In genomic region chr2:230877737-230878598, GRCh38 we compare ENCODE assay signal across 9 cellular contexts. TPM values are rescaled to one million over a fixed set of nuclear protein-coding genes. Genes with fewer than 3 reads are reported as not detected.
A peak's percentile ranks its signal among the peaks of the same experiment; 100 is the strongest.
DNase-seq lines count a peak whose midpoint lies in the region; ATAC-seq, FAIRE-seq and TF ChIP-seq lines count a peak whose summit lies in the region.
"Had no signal": no experiment of that assay in that cellular context is flagged by ENCODE, and none has a peak within 500 bp of the region (broad histone marks: within the 10 kb centered on the region; RNA-seq: fewer than 3 reads in every experiment).

No MANE protein-coding gene starts in this region.

- H3K79me2 ChIP-seq in OCI-LY1 (ENCODE audit: insufficient read depth, low read length) = no peaks in the 10 kb centered on the region

- no peak overlapping the region for H3K14ac ChIP-seq in mesenchymal stem cell (ENCODE audit: low read length in 2 of 2)

- no peak overlapping the region for H2BK5ac ChIP-seq in mesenchymal stem cell (ENCODE audit: low read depth, low read length, poor library complexity, severe bottlenecking)

- DNase-seq in GM12891 (ENCODE audit: insufficient read length, low spot score) (no peak), mesenchymal stem cell (no peak), ACHN (no peak)
- peak; percentile 56 to 59 for DNase-seq in stimulated activated CD8-positive, alpha-beta memory T cell treated with anti-CD3 and anti-CD28 coated beads, Interleukin-15, amount 100 ng/mL, for 4 hours (ENCODE audit: low read depth in 2 of 2)
- no peak for DNase-seq in stimulated activated CD4-positive, alpha-beta T cell treated with anti-CD3 and anti-CD28 coated beads, Interleukin-2, amount 100 ng/mL, for 24 hours

- TF ChIP-seq POLR2A in GM12891 (IDR thresholded peaks at IDR 0.05; ENCODE audit: low read depth, low read length) (no peak), gastroesophageal sphincter (IDR thresholded peaks at IDR 0.05) (no peak)

- in situ Hi-C loops in ACHN (cut with HindIII; ENCODE audit: low pct_ligation_motif_present, low pct_unique_long_range_greater_than_20kb, low sequenced_read_pairs) = no loop called here

- no peak overlapping the region for H2BK12ac ChIP-seq in mesenchymal stem cell (ENCODE audit: low read length in 2 of 2)

- no peaks in the 10 kb centered on the region for H3F3A ChIP-seq in OCI-LY1 (ENCODE audit: insufficient read depth, low read length)

- H4K8ac ChIP-seq in mesenchymal stem cell (ENCODE audit: low read length) = no peak overlapping the region

- H3K36me3 ChIP-seq in OCI-LY1 (ENCODE audit: insufficient read depth, low read length) = no peaks in the 10 kb centered on the region
- H3K36me3 ChIP-seq in mesenchymal stem cell (ENCODE audit: control insufficient read depth in 1 of 2, insufficient read depth in 2 of 2, low read depth in 1 of 2, low read length in 2 of 2) = peaks cover 0 to 76% of the 10 kb centered on the region in 2 experiments
- H3K36me3 ChIP-seq in gastroesophageal sphincter = peaks cover 0 to 60% of the 10 kb centered on the region in 2 donors

- WGBS in mesenchymal stem cell = 89% methylated on average over 19 of the region's 20 CpGs
- 62% methylated on average over 8 of the region's 20 CpGs; no CpG with 5 or more reads in 1 of the 2 donors for WGBS in gastroesophageal sphincter (ENCODE audit: low coverage in 1 of 2), 2 donors

- peak overlapping the region; percentile 24 for H3K4me3 ChIP-seq in OCI-LY1 (ENCODE audit: low read depth, low read length, poor library complexity, severe bottlenecking)
- H3K4me3 ChIP-seq in mesenchymal stem cell (ENCODE audit: insufficient read depth in 1 of 2, low read depth in 1 of 2, low read length in 2 of 2) = no peak overlapping the region
- H3K4me3 ChIP-seq in gastroesophageal sphincter = no peak overlapping the region

- H4K91ac ChIP-seq in mesenchymal stem cell (ENCODE audit: low read length) = no peak overlapping the region

- FAIRE-seq in GM12891 (lab: Jason Lieb, UNC) = no peak

- no peak for ATAC-seq in gastroesophageal sphincter

- H3K4me2 ChIP-seq in OCI-LY1 (ENCODE audit: low read length) (peak overlapping the region; percentile 45; the same call in 1 of the 2 replicates), mesenchymal stem cell (ENCODE audit: low read length, poor library complexity, severe bottlenecking) (no peak overlapping the region)

- peaks cover 22% of the 10 kb centered on the region for H3K4me1 ChIP-seq in OCI-LY1 (ENCODE audit: insufficient read depth, low read length, severe bottlenecking)
- H3K4me1 ChIP-seq in mesenchymal stem cell (ENCODE audit: control insufficient read depth, insufficient read depth, low read depth, low read length) = peaks cover 29% of the 10 kb centered on the region
- H3K4me1 ChIP-seq in gastroesophageal sphincter = peaks cover 0 to 12% (median 0%) of the 10 kb centered on the region in 3 donors

- no peak for TF ChIP-seq EP300 in gastroesophageal sphincter (IDR thresholded peaks at IDR 0.05)

- H3K9me2 ChIP-seq in OCI-LY1 (ENCODE audit: low read depth, low read length) = no peaks in the 10 kb centered on the region

- H3K9ac ChIP-seq in OCI-LY1 (ENCODE audit: low read length) (peak overlapping the region; percentile 16; the same call in 1 of the 2 replicates), mesenchymal stem cell (ENCODE audit: low read length) (no peak overlapping the region)

- no peak overlapping the region for H2BK15ac ChIP-seq in mesenchymal stem cell (ENCODE audit: low read depth, poor library complexity, severe bottlenecking)

- H3K9me3 ChIP-seq in OCI-LY1 (ENCODE audit: low read length) (no peaks in the 10 kb centered on the region), mesenchymal stem cell (ENCODE audit: control insufficient read depth, low read length) (no peaks in the 10 kb centered on the region), gastroesophageal sphincter (no peaks in the 10 kb centered on the region)

- no peaks in the 10 kb centered on the region; the same call in 1 of the 2 replicates for H3K27me3 ChIP-seq in OCI-LY1 (ENCODE audit: insufficient read depth, low read length)
- H3K27me3 ChIP-seq in mesenchymal stem cell (ENCODE audit: control insufficient read depth in 1 of 2, insufficient read depth in 1 of 2, low read length in 2 of 2) = no peaks in the 10 kb centered on the region
- no peaks in the 10 kb centered on the region for H3K27me3 ChIP-seq in gastroesophageal sphincter

- H3K79me1 ChIP-seq in mesenchymal stem cell (replicated peaks; ENCODE audit: low read length, poor library complexity, severe bottlenecking) = peaks cover 38% of the 10 kb centered on the region

- TF ChIP-seq CTCF in OCI-LY1 (IDR thresholded peaks at IDR 0.05; ENCODE audit: low read length) (no peak), gastroesophageal sphincter (IDR thresholded peaks at IDR 0.05) (no peak)

- H3K18ac ChIP-seq in mesenchymal stem cell (ENCODE audit: low read depth in 1 of 2, low read length in 2 of 2) = no peak overlapping the region

- H2AFZ ChIP-seq in OCI-LY1 (ENCODE audit: low read length) = no peak overlapping the region
- H2AFZ ChIP-seq in mesenchymal stem cell (ENCODE audit: low read depth, low read length) = no peak overlapping the region

- H3K27ac ChIP-seq in OCI-LY1 (ENCODE audit: low read depth, low read length, poor library complexity, severe bottlenecking) (peak overlapping the region; percentile 28), cingulate gyrus (ENCODE audit: low read depth, low read length) (peak overlapping the region; percentile 31), mesenchymal stem cell (ENCODE audit: low read length, poor library complexity, severe bottlenecking) (no peak overlapping the region), gastroesophageal sphincter (no peak overlapping the region)

- H4K20me1 ChIP-seq in OCI-LY1 (ENCODE audit: insufficient read depth, low read length) = no peaks in the 10 kb centered on the region

- no peak overlapping the region for H2AK5ac ChIP-seq in mesenchymal stem cell (ENCODE audit: low read length, severe bottlenecking)

- no peak overlapping the region for H3K4ac ChIP-seq in mesenchymal stem cell (ENCODE audit: low read depth in 1 of 2, low read length in 2 of 2)

- no peak overlapping the region for H3K23ac ChIP-seq in mesenchymal stem cell (ENCODE audit: low read length in 2 of 2)

- H2BK120ac ChIP-seq in mesenchymal stem cell (ENCODE audit: low read depth, low read length) = no peak overlapping the region

TF ChIP-seq in GM12891, 5 proteins besides CTCF, POLR2A, EP300 and RAD21:
- peak; percentile 45 for TF ChIP-seq SPI1 (IDR thresholded peaks at IDR 0.05; ENCODE audit: low read depth, low read length)
- no peak for TF ChIP-seq PAX5 (IDR thresholded peaks at IDR 0.05; ENCODE audit: insufficient read depth, low read length, severe bottlenecking)

RNA-seq across cellular contexts. Expression of gene ITM2C, which starts 13.2 kb away (rescaled TPM):
- 117 TPM for polyA plus RNA-seq in GM12891 (2012; ENCODE audit: low read depth, missing spikeins)
- polyA plus RNA-seq in mesenchymal stem cell (2013, experiment 1 of 2) = 311 TPM
- polyA plus RNA-seq in mesenchymal stem cell (2013, experiment 2 of 2) = 325 TPM
- 100 to 1,000 TPM in 1 of 4 donors, 10 to 100 TPM in 3; 70.2 to 141 (median 84.0) TPM for total RNA-seq in gastroesophageal sphincter

RNA-seq across cellular contexts. Expression of gene GPR55, which starts 47.1 kb away (rescaled TPM):
- polyA plus RNA-seq in GM12891 (2012; ENCODE audit: low read depth, missing spikeins) = 20.8 TPM
- polyA plus RNA-seq in mesenchymal stem cell (2013, experiment 1 of 2) = not detected
- 0.01 TPM for polyA plus RNA-seq in mesenchymal stem cell (2013, experiment 2 of 2)
- total RNA-seq in gastroesophageal sphincter = under 1 TPM in 2 of 4 donors, not detected in 2; 0.08 to 0.12 TPM
- total RNA-seq: mesothelial cell of epicardium had no signal

Comparison
In these comparisons a context has a peak if more than half of its experiments do, and no peak if none do; other contexts are left out.
1. DNase-seq: peak in stimulated activated CD8-positive, alpha-beta memory T cell treated with anti-CD3 and anti-CD28 coated beads, Interleukin-15, amount 100 ng/mL, for 4 hours (2 of 2); none in GM12891 (single experiment), mesenchymal stem cell (single experiment), ACHN (single experiment) and stimulated activated CD4-positive, alpha-beta T cell treated with anti-CD3 and anti-CD28 coated beads, Interleukin-2, amount 100 ng/mL, for 24 hours (0 of 2).
2. H3K27ac ChIP-seq: peak in OCI-LY1 (single experiment) and cingulate gyrus (single experiment); none in mesenchymal stem cell (single experiment) and gastroesophageal sphincter (0 of 4).